Comparison of ENCODE assay signal across 1 cellular context in the genomic region with DNA sequence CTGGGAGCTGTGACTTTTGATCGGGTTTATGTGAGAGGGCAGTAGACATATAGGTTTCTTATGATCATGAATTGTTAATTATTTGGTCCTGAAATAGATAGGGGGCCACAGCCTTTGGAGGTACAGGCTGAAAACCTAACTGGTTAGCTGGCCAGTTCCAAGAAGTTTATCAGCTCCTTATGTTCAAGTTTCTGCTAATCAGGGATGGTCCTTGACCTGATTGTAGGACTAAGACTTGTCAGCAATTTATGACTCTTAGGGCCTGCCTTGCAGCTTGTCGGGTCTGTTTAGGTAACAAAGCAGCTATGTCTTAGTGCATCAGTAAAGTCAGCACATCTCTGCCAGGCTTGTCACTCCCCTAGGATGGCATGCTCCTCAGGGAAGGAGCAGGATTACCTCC.
A peak's percentile ranks its signal among the peaks of the same experiment; 100 is the strongest.
TF ChIP-seq lines count a peak whose summit lies in the region.

No MANE protein-coding gene starts in this region.

TF ChIP-seq in K562, 482 proteins besides CTCF, POLR2A, EP300 and RAD21 (continued from another document):
- no peak for TF ChIP-seq TAF1 (IDR thresholded peaks at IDR 0.05; ENCODE audit: control insufficient read depth, extremely low read depth, insufficient read depth, low read length, severe bottlenecking)
- TF ChIP-seq ZFP1 (CRISPR knock-in tag; IDR thresholded peaks at IDR 0.05): no peak
- TF ChIP-seq MTF1 (CRISPR knock-in tag; IDR thresholded peaks at IDR 0.05; ENCODE audit: borderline replicate concordance): no peak
- 0 out of 4 replicates have a peak, but pooled peaks of 1 of the 2 experiments have one; percentile 19 for TF ChIP-seq HDAC1 (IDR thresholded peaks at IDR 0.05)
- peak; percentile 48 to 58; a peak in 3 of 4 replicates for TF ChIP-seq KDM1A (IDR thresholded peaks at IDR 0.05)
- no peak for TF ChIP-seq PHTF2 (CRISPR knock-in tag; IDR thresholded peaks at IDR 0.05)
- TF ChIP-seq KHSRP (IDR thresholded peaks at IDR 0.05): no peak
- no peak for TF ChIP-seq ZNF140 (CRISPR knock-in tag; IDR thresholded peaks at IDR 0.05)
- TF ChIP-seq, protein P1, sequence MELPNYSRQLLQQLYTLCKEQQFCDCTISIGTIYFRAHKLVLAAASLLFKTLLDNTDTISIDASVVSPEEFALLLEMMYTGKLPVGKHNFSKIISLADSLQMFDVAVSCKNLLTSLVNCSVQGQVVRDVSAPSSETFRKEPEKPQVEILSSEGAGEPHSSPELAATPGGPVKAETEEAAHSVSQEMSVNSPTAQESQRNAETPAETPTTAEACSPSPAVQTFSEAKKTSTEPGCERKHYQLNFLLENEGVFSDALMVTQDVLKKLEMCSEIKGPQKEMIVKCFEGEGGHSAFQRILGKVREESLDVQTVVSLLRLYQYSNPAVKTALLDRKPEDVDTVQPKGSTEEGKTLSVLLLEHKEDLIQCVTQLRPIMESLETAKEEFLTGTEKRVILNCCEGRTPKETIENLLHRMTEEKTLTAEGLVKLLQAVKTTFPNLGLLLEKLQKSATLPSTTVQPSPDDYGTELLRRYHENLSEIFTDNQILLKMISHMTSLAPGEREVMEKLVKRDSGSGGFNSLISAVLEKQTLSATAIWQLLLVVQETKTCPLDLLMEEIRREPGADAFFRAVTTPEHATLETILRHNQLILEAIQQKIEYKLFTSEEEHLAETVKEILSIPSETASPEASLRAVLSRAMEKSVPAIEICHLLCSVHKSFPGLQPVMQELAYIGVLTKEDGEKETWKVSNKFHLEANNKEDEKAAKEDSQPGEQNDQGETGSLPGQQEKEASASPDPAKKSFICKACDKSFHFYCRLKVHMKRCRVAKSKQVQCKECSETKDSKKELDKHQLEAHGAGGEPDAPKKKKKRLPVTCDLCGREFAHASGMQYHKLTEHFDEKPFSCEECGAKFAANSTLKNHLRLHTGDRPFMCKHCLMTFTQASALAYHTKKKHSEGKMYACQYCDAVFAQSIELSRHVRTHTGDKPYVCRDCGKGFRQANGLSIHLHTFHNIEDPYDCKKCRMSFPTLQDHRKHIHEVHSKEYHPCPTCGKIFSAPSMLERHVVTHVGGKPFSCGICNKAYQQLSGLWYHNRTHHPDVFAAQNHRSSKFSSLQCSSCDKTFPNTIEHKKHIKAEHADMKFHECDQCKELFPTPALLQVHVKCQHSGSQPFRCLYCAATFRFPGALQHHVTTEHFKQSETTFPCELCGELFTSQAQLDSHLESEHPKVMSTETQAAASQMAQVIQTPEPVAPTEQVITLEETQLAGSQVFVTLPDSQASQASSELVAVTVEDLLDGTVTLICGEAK (IDR thresholded peaks at IDR 0.05): no peak
- TF ChIP-seq, protein P1 (CRISPR knock-in tag; IDR thresholded peaks at IDR 0.05): no peak
- TF ChIP-seq SREBF1 (IDR thresholded peaks at IDR 0.05; ENCODE audit: borderline replicate concordance, low read depth, low read length): no peak
- peak; percentile 57 for TF ChIP-seq ARID1B (IDR thresholded peaks at IDR 0.05)
- TF ChIP-seq, protein P2, sequence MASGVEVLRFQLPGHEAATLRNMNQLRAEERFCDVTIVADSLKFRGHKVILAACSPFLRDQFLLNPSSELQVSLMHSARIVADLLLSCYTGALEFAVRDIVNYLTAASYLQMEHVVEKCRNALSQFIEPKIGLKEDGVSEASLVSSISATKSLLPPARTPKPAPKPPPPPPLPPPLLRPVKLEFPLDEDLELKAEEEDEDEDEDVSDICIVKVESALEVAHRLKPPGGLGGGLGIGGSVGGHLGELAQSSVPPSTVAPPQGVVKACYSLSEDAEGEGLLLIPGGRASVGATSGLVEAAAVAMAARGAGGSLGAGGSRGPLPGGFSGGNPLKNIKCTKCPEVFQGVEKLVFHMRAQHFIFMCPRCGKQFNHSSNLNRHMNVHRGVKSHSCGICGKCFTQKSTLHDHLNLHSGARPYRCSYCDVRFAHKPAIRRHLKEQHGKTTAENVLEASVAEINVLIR (CRISPR knock-in tag; IDR thresholded peaks at IDR 0.05): no peak
- peak; percentile 69 for TF ChIP-seq MEIS2 (IDR thresholded peaks at IDR 0.05; ENCODE audit: partially characterized antibody)
- TF ChIP-seq NFATC3 (IDR thresholded peaks at IDR 0.05): no peak
- TF ChIP-seq SMAD2 (IDR thresholded peaks at IDR 0.05; ENCODE audit: low read depth, low read length): no peak
- TF ChIP-seq ZNF586 (CRISPR knock-in tag; conservative IDR thresholded peaks at IDR 0.05): no peak
- peak; percentile 62; the same call in 1 of the 2 replicates for TF ChIP-seq STAT5A (IDR thresholded peaks at IDR 0.05; ENCODE audit: borderline replicate concordance, low read length)
- no peak for TF ChIP-seq SPI1 (IDR thresholded peaks at IDR 0.05; ENCODE audit: borderline replicate concordance, low read depth, low read length)
